In the genomic region with DNA sequence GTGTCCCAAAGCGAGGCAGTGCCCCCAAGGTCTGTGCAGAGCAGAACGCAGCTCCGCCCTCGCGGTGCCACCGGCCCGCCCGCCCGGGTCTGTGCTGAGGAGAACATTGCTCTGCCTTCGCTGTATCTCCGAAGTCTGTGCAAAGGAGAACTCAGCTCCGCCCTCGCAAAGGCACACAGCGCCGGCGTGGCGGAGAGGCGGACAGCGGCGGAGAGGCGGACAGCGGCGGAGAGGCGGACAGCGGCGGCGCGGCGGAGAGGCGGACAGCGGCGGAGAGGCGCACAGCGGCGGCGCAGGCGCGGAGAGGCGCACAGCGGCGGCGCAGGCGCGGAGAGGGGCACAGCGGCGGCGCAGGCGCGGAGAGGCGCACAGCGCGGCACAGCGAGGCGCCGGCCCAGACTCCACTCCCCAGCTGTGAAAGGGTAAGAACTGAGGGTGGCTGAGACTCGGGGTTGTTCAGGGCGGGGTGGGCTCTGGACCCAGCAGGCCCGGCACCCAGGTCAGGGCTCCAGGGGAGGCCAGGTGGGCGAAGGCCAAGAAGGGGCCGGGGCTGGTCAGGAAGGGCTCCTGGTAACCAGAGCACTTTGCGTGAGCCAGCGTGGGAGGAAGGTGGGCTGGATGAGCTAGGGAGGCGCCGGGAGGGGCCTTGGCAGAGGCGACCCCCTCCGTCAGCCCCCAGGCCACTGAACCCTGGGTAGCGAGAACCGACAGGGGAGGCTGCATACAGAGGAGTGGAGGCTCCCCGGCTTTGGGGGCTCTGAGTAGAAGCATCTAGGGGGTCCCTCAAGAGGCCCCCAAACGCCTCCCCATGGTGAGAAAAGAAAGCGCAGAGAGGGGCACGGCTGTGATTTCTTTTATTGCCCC, we compare ENCODE assay signal across 1 cellular context.
TF ChIP-seq lines count a peak whose summit lies in the region.
"Not testable (repeated sequence)": the region's sequence is repeated elsewhere in the genome, so short reads cannot be mapped to it uniquely, and the experiment has no call there.

No MANE protein-coding gene starts in this region.

TF ChIP-seq in HepG2, 621 proteins besides CTCF, POLR2A, EP300 and RAD21 (continued from another document and continues in another):
- TF ChIP-seq, protein P1, sequence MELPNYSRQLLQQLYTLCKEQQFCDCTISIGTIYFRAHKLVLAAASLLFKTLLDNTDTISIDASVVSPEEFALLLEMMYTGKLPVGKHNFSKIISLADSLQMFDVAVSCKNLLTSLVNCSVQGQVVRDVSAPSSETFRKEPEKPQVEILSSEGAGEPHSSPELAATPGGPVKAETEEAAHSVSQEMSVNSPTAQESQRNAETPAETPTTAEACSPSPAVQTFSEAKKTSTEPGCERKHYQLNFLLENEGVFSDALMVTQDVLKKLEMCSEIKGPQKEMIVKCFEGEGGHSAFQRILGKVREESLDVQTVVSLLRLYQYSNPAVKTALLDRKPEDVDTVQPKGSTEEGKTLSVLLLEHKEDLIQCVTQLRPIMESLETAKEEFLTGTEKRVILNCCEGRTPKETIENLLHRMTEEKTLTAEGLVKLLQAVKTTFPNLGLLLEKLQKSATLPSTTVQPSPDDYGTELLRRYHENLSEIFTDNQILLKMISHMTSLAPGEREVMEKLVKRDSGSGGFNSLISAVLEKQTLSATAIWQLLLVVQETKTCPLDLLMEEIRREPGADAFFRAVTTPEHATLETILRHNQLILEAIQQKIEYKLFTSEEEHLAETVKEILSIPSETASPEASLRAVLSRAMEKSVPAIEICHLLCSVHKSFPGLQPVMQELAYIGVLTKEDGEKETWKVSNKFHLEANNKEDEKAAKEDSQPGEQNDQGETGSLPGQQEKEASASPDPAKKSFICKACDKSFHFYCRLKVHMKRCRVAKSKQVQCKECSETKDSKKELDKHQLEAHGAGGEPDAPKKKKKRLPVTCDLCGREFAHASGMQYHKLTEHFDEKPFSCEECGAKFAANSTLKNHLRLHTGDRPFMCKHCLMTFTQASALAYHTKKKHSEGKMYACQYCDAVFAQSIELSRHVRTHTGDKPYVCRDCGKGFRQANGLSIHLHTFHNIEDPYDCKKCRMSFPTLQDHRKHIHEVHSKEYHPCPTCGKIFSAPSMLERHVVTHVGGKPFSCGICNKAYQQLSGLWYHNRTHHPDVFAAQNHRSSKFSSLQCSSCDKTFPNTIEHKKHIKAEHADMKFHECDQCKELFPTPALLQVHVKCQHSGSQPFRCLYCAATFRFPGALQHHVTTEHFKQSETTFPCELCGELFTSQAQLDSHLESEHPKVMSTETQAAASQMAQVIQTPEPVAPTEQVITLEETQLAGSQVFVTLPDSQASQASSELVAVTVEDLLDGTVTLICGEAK (IDR thresholded peaks at IDR 0.05): not testable (repeated sequence)
- TF ChIP-seq, protein P1 (CRISPR knock-in tag; IDR thresholded peaks at IDR 0.05): peak; percentile 43; the same call in 1 of the 2 replicates
- TF ChIP-seq SRY (CRISPR knock-in tag; IDR thresholded peaks at IDR 0.05): peak; percentile 79; the same call in 1 of the 2 replicates
- 0 out of 2 replicates have a peak, but pooled peaks have one; percentile 22 for TF ChIP-seq ERF (CRISPR knock-in tag; IDR thresholded peaks at IDR 0.05)
- TF ChIP-seq SIN3A (IDR thresholded peaks at IDR 0.05; ENCODE audit: borderline replicate concordance, low read depth, low read length): peak; percentile 53; the same call in 1 of the 2 replicates
- TF ChIP-seq SALL1 (CRISPR knock-in tag; IDR thresholded peaks at IDR 0.05): peak; percentile 64; the same call in 1 of the 2 replicates
- peak; percentile 38; the same call in 1 of the 2 replicates for TF ChIP-seq ZSCAN31 (CRISPR knock-in tag; IDR thresholded peaks at IDR 0.05; ENCODE audit: low read depth)
- peak; percentile 51 for TF ChIP-seq HNRNPLL (IDR thresholded peaks at IDR 0.05; ENCODE audit: low read depth, low read length, poor library complexity, severe bottlenecking)
- TF ChIP-seq HDAC2 (CRISPR knock-in tag; IDR thresholded peaks at IDR 0.05): 0 out of 2 replicates have a peak, but pooled peaks have one; percentile 10
- peak; percentile 72; the same call in 1 of the 2 replicates for TF ChIP-seq KAT7 (CRISPR knock-in tag; IDR thresholded peaks at IDR 0.05; ENCODE audit: borderline replicate concordance)
- TF ChIP-seq, protein P2, sequence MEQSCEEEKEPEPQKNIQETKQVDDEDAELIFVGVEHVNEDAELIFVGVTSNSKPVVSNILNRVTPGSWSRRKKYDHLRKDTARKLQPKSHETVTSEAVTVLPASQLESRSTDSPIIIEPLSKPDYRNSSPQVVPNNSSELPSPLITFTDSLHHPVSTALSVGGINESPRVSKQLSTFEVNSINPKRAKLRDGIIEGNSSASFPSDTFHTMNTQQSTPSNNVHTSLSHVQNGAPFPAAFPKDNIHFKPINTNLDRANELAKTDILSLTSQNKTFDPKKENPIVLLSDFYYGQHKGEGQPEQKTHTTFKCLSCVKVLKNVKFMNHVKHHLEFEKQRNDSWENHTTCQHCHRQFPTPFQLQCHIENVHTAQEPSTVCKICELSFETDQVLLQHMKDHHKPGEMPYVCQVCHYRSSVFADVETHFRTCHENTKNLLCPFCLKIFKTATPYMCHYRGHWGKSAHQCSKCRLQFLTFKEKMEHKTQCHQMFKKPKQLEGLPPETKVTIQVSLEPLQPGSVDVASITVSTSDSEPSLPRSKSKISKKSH (CRISPR knock-in tag; IDR thresholded peaks at IDR 0.05; ENCODE audit: borderline replicate concordance): 0 out of 2 replicates have a peak, but pooled peaks have one; percentile 54
- TF ChIP-seq GATAD1 (CRISPR knock-in tag; IDR thresholded peaks at IDR 0.05): peak; percentile 58
- TF ChIP-seq, protein P3, sequence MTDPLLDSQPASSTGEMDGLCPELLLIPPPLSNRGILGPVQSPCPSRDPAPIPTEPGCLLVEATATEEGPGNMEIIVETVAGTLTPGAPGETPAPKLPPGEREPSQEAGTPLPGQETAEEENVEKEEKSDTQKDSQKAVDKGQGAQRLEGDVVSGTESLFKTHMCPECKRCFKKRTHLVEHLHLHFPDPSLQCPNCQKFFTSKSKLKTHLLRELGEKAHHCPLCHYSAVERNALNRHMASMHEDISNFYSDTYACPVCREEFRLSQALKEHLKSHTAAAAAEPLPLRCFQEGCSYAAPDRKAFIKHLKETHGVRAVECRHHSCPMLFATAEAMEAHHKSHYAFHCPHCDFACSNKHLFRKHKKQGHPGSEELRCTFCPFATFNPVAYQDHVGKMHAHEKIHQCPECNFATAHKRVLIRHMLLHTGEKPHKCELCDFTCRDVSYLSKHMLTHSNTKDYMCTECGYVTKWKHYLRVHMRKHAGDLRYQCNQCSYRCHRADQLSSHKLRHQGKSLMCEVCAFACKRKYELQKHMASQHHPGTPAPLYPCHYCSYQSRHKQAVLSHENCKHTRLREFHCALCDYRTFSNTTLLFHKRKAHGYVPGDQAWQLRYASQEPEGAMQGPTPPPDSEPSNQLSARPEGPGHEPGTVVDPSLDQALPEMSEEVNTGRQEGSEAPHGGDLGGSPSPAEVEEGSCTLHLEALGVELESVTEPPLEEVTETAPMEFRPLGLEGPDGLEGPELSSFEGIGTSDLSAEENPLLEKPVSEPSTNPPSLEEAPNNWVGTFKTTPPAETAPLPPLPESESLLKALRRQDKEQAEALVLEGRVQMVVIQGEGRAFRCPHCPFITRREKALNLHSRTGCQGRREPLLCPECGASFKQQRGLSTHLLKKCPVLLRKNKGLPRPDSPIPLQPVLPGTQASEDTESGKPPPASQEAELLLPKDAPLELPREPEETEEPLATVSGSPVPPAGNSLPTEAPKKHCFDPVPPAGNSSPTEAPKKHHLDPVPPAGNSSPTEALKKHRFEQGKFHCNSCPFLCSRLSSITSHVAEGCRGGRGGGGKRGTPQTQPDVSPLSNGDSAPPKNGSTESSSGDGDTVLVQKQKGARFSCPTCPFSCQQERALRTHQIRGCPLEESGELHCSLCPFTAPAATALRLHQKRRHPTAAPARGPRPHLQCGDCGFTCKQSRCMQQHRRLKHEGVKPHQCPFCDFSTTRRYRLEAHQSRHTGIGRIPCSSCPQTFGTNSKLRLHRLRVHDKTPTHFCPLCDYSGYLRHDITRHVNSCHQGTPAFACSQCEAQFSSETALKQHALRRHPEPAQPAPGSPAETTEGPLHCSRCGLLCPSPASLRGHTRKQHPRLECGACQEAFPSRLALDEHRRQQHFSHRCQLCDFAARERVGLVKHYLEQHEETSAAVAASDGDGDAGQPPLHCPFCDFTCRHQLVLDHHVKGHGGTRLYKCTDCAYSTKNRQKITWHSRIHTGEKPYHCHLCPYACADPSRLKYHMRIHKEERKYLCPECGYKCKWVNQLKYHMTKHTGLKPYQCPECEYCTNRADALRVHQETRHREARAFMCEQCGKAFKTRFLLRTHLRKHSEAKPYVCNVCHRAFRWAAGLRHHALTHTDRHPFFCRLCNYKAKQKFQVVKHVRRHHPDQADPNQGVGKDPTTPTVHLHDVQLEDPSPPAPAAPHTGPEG (CRISPR knock-in tag; IDR thresholded peaks at IDR 0.05): 0 out of 2 replicates have a peak, but pooled peaks have one; percentile 67
- TF ChIP-seq, protein P4, sequence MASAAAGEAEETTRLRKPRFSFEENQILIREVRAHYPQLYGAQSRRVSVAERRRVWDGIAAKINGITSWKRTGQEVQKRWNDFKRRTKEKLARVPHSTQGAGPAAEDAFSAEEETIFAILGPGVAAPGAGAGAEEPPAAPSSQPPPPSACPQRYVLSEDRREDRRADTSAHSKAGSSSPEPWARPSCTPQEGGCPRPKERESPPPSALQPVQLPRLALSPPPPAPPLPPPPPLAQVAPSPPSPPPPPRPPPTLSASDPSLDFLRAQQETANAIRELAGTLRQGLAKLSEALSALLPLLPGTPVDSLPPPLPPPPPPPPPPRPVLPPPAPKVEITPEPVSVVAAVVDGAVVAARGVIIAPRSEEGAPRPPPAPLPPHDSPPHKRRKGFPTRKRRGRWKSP (CRISPR knock-in tag; IDR thresholded peaks at IDR 0.05): peak; percentile 86; the same call in 1 of the 2 replicates
- TF ChIP-seq, protein P5, sequence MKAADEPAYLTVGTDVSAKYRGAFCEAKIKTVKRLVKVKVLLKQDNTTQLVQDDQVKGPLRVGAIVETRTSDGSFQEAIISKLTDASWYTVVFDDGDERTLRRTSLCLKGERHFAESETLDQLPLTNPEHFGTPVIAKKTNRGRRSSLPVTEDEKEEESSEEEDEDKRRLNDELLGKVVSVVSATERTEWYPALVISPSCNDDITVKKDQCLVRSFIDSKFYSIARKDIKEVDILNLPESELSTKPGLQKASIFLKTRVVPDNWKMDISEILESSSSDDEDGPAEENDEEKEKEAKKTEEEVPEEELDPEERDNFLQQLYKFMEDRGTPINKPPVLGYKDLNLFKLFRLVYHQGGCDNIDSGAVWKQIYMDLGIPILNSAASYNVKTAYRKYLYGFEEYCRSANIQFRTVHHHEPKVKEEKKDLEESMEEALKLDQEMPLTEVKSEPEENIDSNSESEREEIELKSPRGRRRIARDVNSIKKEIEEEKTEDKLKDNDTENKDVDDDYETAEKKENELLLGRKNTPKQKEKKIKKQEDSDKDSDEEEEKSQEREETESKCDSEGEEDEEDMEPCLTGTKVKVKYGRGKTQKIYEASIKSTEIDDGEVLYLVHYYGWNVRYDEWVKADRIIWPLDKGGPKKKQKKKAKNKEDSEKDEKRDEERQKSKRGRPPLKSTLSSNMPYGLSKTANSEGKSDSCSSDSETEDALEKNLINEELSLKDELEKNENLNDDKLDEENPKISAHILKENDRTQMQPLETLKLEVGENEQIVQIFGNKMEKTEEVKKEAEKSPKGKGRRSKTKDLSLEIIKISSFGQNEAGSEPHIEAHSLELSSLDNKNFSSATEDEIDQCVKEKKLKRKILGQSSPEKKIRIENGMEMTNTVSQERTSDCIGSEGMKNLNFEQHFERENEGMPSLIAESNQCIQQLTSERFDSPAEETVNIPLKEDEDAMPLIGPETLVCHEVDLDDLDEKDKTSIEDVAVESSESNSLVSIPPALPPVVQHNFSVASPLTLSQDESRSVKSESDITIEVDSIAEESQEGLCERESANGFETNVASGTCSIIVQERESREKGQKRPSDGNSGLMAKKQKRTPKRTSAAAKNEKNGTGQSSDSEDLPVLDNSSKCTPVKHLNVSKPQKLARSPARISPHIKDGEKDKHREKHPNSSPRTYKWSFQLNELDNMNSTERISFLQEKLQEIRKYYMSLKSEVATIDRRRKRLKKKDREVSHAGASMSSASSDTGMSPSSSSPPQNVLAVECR (CRISPR knock-in tag; IDR thresholded peaks at IDR 0.05; ENCODE audit: borderline replicate concordance): peak; percentile 84
- peak; percentile 49; the same call in 1 of the 2 replicates for TF ChIP-seq ZNF761 (CRISPR knock-in tag; conservative IDR thresholded peaks at IDR 0.05)
- TF ChIP-seq GFI1 (CRISPR knock-in tag; IDR thresholded peaks at IDR 0.05; ENCODE audit: borderline replicate concordance): peak; percentile 41; the same call in 1 of the 2 replicates
- peak; percentile 80; the same call in 1 of the 2 replicates for TF ChIP-seq ZNF891 (CRISPR knock-in tag; IDR thresholded peaks at IDR 0.05)
- TF ChIP-seq, protein P6, sequence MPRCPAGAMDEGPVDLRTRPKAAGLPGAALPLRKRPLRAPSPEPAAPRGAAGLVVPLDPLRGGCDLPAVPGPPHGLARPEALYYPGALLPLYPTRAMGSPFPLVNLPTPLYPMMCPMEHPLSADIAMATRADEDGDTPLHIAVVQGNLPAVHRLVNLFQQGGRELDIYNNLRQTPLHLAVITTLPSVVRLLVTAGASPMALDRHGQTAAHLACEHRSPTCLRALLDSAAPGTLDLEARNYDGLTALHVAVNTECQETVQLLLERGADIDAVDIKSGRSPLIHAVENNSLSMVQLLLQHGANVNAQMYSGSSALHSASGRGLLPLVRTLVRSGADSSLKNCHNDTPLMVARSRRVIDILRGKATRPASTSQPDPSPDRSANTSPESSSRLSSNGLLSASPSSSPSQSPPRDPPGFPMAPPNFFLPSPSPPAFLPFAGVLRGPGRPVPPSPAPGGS (CRISPR knock-in tag; IDR thresholded peaks at IDR 0.05): peak; percentile 90
